14 cellular contexts compared by ENCODE assay signal in genomic region chr1:27144349-27144748, GRCh38. TPM values are rescaled to one million over a fixed set of nuclear protein-coding genes. Genes with fewer than 3 reads are reported as not detected.
DNase-seq lines count a peak whose midpoint lies in the region; ATAC-seq and TF ChIP-seq lines count a peak whose summit lies in the region.
"Had no signal": no experiment of that assay in that cellular context is flagged by ENCODE, and none has a peak within 500 bp of the region (broad histone marks: within the 10 kb centered on the region; RNA-seq: fewer than 3 reads in every experiment).

No MANE protein-coding gene starts in this region.

- H3K27me3 ChIP-seq in colonic mucosa (no peaks in the 10 kb centered on the region), muscle layer of duodenum (ENCODE audit: low read depth, low read length) (no peaks in the 10 kb centered on the region), transverse colon (no peaks in the 10 kb centered on the region)
- H3K27me3 ChIP-seq: dorsolateral prefrontal cortex, testis had no signal

- H3K36me3 Mint-ChIP-seq in MCF 10A (ENCODE audit: insufficient read depth, unreplicated experiment) = no peaks in the 10 kb centered on the region
- peaks cover 8% of the 10 kb centered on the region for H3K36me3 Mint-ChIP-seq in activated CD8-positive, alpha-beta T cell treated with anti-CD3 and anti-CD28 coated beads for 36 hours (ENCODE audit: low read depth)

- H3K27ac ChIP-seq in colonic mucosa (peak overlapping the region; percentile 65), muscle layer of duodenum (ENCODE audit: low read length) (peak overlapping the region; percentile 16), transverse colon (peak overlapping the region; percentile 75 to 84 (median 78))

- TF ChIP-seq EP300 in transverse colon (IDR thresholded peaks at IDR 0.05; ENCODE audit: low read depth) = peak; percentile 11

- H3K4me1 ChIP-seq in colonic mucosa (peaks cover 14% of the 10 kb centered on the region), muscle layer of duodenum (ENCODE audit: control insufficient read depth in 1 of 2, insufficient read depth in 2 of 2, low read length in 2 of 2) (peaks cover 26 to 47% of the 10 kb centered on the region in 2 donors), transverse colon (peaks cover 49 to 83% (median 51%) of the 10 kb centered on the region in 4 donors)

- no peak overlapping the region for H3K27ac Mint-ChIP-seq in MCF 10A (ENCODE audit: low read depth, unreplicated experiment)
- H3K27ac Mint-ChIP-seq in activated CD8-positive, alpha-beta T cell treated with anti-CD3 and anti-CD28 coated beads for 36 hours = no peak overlapping the region
- H3K27ac Mint-ChIP-seq: immature natural killer cell had no signal

- POLR2A ChIA-PET in MCF 10A (lab: Yijun Ruan, JAX) = interaction anchor here (1.4 to 8.8 kb wide), 3 partner anchors 11 to 32 kb away, joined by 3 to 111 read pairs (median 49); partner anchors contain the start of gene SLC9A1
- POLR2A ChIA-PET in activated CD8-positive, alpha-beta T cell treated with anti-CD3 and anti-CD28 coated beads for 36 hours (lab: Charles Lee) = interaction anchor here (14.2 kb wide), 1 partner anchor 7 kb away, joined by 172 read pairs; the partner anchor contains the start of gene SLC9A1

- in situ Hi-C loops in T47D (cut with HindIII; ENCODE audit: low pct_unique_long_range_greater_than_20kb, low sequenced_read_pairs) (no loop called here), transverse colon (cut with MboI; ENCODE audit: low pct_ligation_motif_present in 1 of 4, low pct_unique_long_range_greater_than_20kb in 1 of 4, low sequenced_read_pairs in 3 of 4) (no loop called here)

- intact Hi-C loops in MCF 10A (cut with micrococcal nuclease) (no loop called here), colonic mucosa (cut with DNase I) (no loop called here), transverse colon (cut with DNase I; ENCODE audit: low total_unique reads) (no loop called here)
- intact Hi-C loops in activated CD8-positive, alpha-beta T cell treated with anti-CD3 and anti-CD28 coated beads for 36 hours (cut with micrococcal nuclease) = no loop called here

- H3K36me3 ChIP-seq in colonic mucosa = no peaks in the 10 kb centered on the region
- no peaks in the 10 kb centered on the region for H3K36me3 ChIP-seq in muscle layer of duodenum (ENCODE audit: control insufficient read depth in 1 of 2, insufficient read depth in 2 of 2, low read length in 2 of 2)
- H3K36me3 ChIP-seq in transverse colon = no peaks in the 10 kb centered on the region

- 52 to 60% methylated on average over 2 to 7 of the region's 7 CpGs for WGBS in transverse colon (ENCODE audit: low coverage in 1 of 2), 2 donors

- peak overlapping the region in 1 of 2 donors; percentile 38 for H3K9ac ChIP-seq in colonic mucosa (ENCODE audit: low read depth in 2 of 2, low read length in 2 of 2)

- no peaks in the 10 kb centered on the region for H3K27me3 Mint-ChIP-seq in MCF 10A (ENCODE audit: insufficient read depth, unreplicated experiment)
- no peaks in the 10 kb centered on the region for H3K27me3 Mint-ChIP-seq in activated CD8-positive, alpha-beta T cell treated with anti-CD3 and anti-CD28 coated beads for 36 hours

- peaks cover 49% of the 10 kb centered on the region for H3K4me1 Mint-ChIP-seq in MCF 10A (ENCODE audit: insufficient read depth, unreplicated experiment)
- H3K4me1 Mint-ChIP-seq in activated CD8-positive, alpha-beta T cell treated with anti-CD3 and anti-CD28 coated beads for 36 hours (ENCODE audit: low read depth) = peaks cover 48% of the 10 kb centered on the region

- H3K4me3 ChIP-seq in colonic mucosa = no peak overlapping the region
- no peak overlapping the region for H3K4me3 ChIP-seq in muscle layer of duodenum (ENCODE audit: low read depth in 1 of 2, low read length in 2 of 2)
- H3K4me3 ChIP-seq in transverse colon = no peak overlapping the region
- H3K4me3 ChIP-seq: dorsolateral prefrontal cortex, testis had no signal

- BruUV-seq in MCF 10A (replicated peaks; lab: Mats Ljungman, UMichigan) = no TSS peak

- ATAC-seq in activated CD8-positive, alpha-beta T cell treated with anti-CD3 and anti-CD28 coated beads for 36 hours = no peak

- H3K9me3 Mint-ChIP-seq in MCF 10A (ENCODE audit: unreplicated experiment) = no peaks in the 10 kb centered on the region
- H3K9me3 Mint-ChIP-seq in activated CD8-positive, alpha-beta T cell treated with anti-CD3 and anti-CD28 coated beads for 36 hours = no peaks in the 10 kb centered on the region
- H3K9me3 Mint-ChIP-seq: immature natural killer cell had no signal

- CTCF ChIA-PET in MCF 10A (lab: Yijun Ruan, JAX) = interaction anchor here (0.6 to 1.5 kb wide), 4 partner anchors 27 to 210 kb away, joined by 3 to 5 read pairs (median 3); no protein-coding TSS in a partner anchor
- CTCF ChIA-PET in activated CD8-positive, alpha-beta T cell treated with anti-CD3 and anti-CD28 coated beads for 36 hours (lab: Charles Lee) = interaction anchor here (0.7 to 9.6 kb wide), 4 partner anchors 9 to 99 kb away, joined by 3 to 85 read pairs (median 5); partner anchors contain the start of gene SLC9A1

- TF ChIP-seq CTCF in MCF 10A (IDR thresholded peaks at IDR 0.05; ENCODE audit: unreplicated experiment) = no peak
- TF ChIP-seq CTCF in colonic mucosa (IDR thresholded peaks at IDR 0.05) = no peak
- no peak for TF ChIP-seq CTCF in transverse colon (IDR thresholded peaks at IDR 0.05)
- TF ChIP-seq CTCF in activated CD8-positive, alpha-beta T cell treated with anti-CD3 and anti-CD28 coated beads for 36 hours (IDR thresholded peaks at IDR 0.05) = no peak

- no peak overlapping the region for H3K4me3 Mint-ChIP-seq in MCF 10A (ENCODE audit: unreplicated experiment)
- no peak overlapping the region for H3K4me3 Mint-ChIP-seq in activated CD8-positive, alpha-beta T cell treated with anti-CD3 and anti-CD28 coated beads for 36 hours
- H3K4me3 Mint-ChIP-seq: immature natural killer cell had no signal

- no peak for TF ChIP-seq POLR2A in transverse colon (IDR thresholded peaks at IDR 0.05)

- H3K9me3 ChIP-seq in colonic mucosa (no peaks in the 10 kb centered on the region), muscle layer of duodenum (ENCODE audit: control insufficient read depth in 1 of 2, low read length in 2 of 2) (no peaks in the 10 kb centered on the region), transverse colon (no peaks in the 10 kb centered on the region)
- H3K9me3 ChIP-seq: testis had no signal

- peak; percentile 51 to 95 for DNase-seq in T47D (ENCODE audit: low read depth in 1 of 2, low spot score in 1 of 2)
- no peak for DNase-seq in MCF 10A (ENCODE audit: unreplicated experiment)
- DNase-seq in colonic mucosa = peak; percentile 82
- DNase-seq in transverse colon = peak; percentile 76
- no peak for DNase-seq in hepatic stellate cell (ENCODE audit: low spot score)
- no peak for DNase-seq in activated CD8-positive, alpha-beta T cell treated with anti-CD3 and anti-CD28 coated beads for 36 hours
- DNase-seq in NCI-H510A treated with DMSO at 0.1 percent for 48 hours (lab: John Stamatoyannopoulos, UW) = no peak
- DNase-seq: ACHN; activated CD4-positive, alpha-beta T cell treated with anti-CD3 and anti-CD28 coated beads for 4 hours; activated T-cell treated with anti-CD3 and anti-CD28 coated beads, Interleukin-2, amount 50 U/mL, for 48 hours; dorsolateral prefrontal cortex; immature natural killer cell; testis had no signal

RNA-seq across cellular contexts. Expression of gene SLC9A1, which starts 10.6 kb away (rescaled TPM):
- total RNA-seq in MCF 10A (2022) (70.5 and 88.8 TPM in 2 replicates), colonic mucosa (10 to 100 TPM; 63.6 to 99.6 TPM), transverse colon (100 to 1,000 TPM in 2 of 4 donors, 10 to 100 TPM in 2; 17.9 to 140 (median 101) TPM)
- 10 to 100 TPM; 14.8 to 15.3 TPM for total RNA-seq in activated CD8-positive, alpha-beta T cell treated with anti-CD3 and anti-CD28 coated beads for 36 hours

Comparison
In these comparisons a context has a peak if more than half of its experiments do, and no peak if none do; other contexts are left out.
1. DNase-seq: peak in T47D (2 of 2), colonic mucosa (single experiment) and transverse colon (single experiment); none in MCF 10A (single experiment), hepatic stellate cell (single experiment), activated CD8-positive, alpha-beta T cell treated with anti-CD3 and anti-CD28 coated beads for 36 hours (single experiment) and NCI-H510A treated with DMSO at 0.1 percent for 48 hours (single experiment).
2. H3K27ac ChIP-seq: peak in every context shown above with its lines; median percentile 78 in transverse colon; 65 in colonic mucosa; 16 in muscle layer of duodenum.